Comparison of ENCODE assay signal across 17 cellular contexts in the genomic region with DNA sequence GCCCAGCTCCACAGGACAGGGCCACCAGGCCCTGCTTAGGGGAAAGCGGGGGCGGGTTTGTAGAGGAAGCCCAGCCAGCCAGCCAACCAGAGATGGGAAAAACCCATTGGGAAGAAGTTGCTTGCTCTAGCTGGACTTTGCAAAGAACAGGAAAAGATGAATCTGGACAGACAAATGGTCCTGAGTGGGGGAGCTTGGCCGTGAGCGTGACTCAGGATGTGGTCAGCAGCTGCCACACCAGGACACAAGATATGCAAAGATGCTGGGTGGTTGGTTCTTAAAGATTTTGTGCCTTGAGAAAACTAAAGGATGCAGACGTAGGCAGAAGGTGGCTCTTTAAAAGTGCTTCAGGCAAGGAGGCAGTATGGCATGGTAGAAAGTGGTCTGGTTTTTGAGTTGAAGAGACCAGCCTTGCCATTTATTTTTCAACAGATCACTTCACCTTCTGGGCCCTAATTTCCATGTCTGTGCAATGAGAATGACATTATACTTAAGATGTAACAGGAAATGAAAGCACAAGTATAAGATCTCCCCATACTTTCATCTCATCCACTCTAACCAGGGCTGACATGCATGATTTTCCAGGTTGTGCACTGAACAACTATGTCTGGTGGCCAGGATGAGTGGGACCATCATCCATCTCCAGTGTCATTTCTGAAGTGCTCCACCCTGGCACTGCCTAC. TPM values are rescaled to one million over a fixed set of nuclear protein-coding genes. Genes with fewer than 3 reads are reported as not detected.
DNase-seq lines count a peak whose midpoint lies in the region; TF ChIP-seq lines count a peak whose summit lies in the region.
"Had no signal": no experiment of that assay in that cellular context is flagged by ENCODE, and none has a peak within 500 bp of the region (broad histone marks: within the 10 kb centered on the region; RNA-seq: fewer than 3 reads in every experiment).

No MANE protein-coding gene starts in this region.

- TF ChIP-seq CTCF in AG10803 (conservative IDR thresholded peaks at IDR 0.05; ENCODE audit: low read length): no peak

- no peak overlapping the region for H4K91ac ChIP-seq in trophoblast cell (ENCODE audit: low read depth, low read length)

- no peaks in the 10 kb centered on the region for H3K27me3 ChIP-seq in trophoblast cell (ENCODE audit: insufficient read depth, low read length)
- H3K27me3 ChIP-seq: ascending aorta, upper lobe of left lung had no signal

- no peak overlapping the region for H3K18ac ChIP-seq in trophoblast cell (ENCODE audit: low read length)

- H3K9me3 ChIP-seq in trophoblast cell (ENCODE audit: insufficient read depth, low read depth, low read length): no peaks in the 10 kb centered on the region
- H3K9me3 ChIP-seq: ascending aorta, upper lobe of left lung had no signal

- H2BK5ac ChIP-seq in trophoblast cell (ENCODE audit: low read depth, low read length, poor library complexity): no peak overlapping the region

- H3K4me2 ChIP-seq in trophoblast cell (ENCODE audit: low read length): no peak overlapping the region

- H3K4me1 ChIP-seq in trophoblast cell (ENCODE audit: control insufficient read depth in 1 of 2, insufficient read depth in 2 of 2, low read length in 2 of 2): peaks cover 2 to 4% of the 10 kb centered on the region in 2 experiments
- H3K4me1 ChIP-seq: ascending aorta had no signal

- H2BK120ac ChIP-seq in trophoblast cell (ENCODE audit: insufficient read depth, low read length, poor library complexity): no peak overlapping the region

- no peaks in the 10 kb centered on the region for H3K79me2 ChIP-seq in trophoblast cell (ENCODE audit: control insufficient read depth, insufficient read depth, low read length, poor library complexity)

- no peak overlapping the region for H3K9ac ChIP-seq in trophoblast cell (ENCODE audit: low read length)

- no peaks in the 10 kb centered on the region for H3K36me3 ChIP-seq in trophoblast cell (ENCODE audit: control insufficient read depth in 1 of 2, insufficient read depth in 2 of 2, low read length in 2 of 2)
- H3K36me3 ChIP-seq: ascending aorta, upper lobe of left lung had no signal

- H2AK5ac ChIP-seq in trophoblast cell (ENCODE audit: low read length): no peak overlapping the region

- H3K27ac ChIP-seq in trophoblast cell (ENCODE audit: low read depth, low read length): no peak overlapping the region
- H3K27ac ChIP-seq: ascending aorta, upper lobe of left lung had no signal

- no peak overlapping the region for H3K4ac ChIP-seq in trophoblast cell (ENCODE audit: low read depth, low read length)

- no peak overlapping the region for H4K12ac ChIP-seq in trophoblast cell (ENCODE audit: low read depth, low read length)

- H3K4me3 ChIP-seq in AG10803 (ENCODE audit: low read length) (no peak overlapping the region), trophoblast cell (ENCODE audit: low read depth, low read length) (no peak overlapping the region)
- H3K4me3 ChIP-seq: ascending aorta, upper lobe of left lung had no signal

- no peak overlapping the region for H2AFZ ChIP-seq in trophoblast cell (ENCODE audit: insufficient read depth, low read length, poor library complexity)

- H3K79me1 ChIP-seq in trophoblast cell (ENCODE audit: low read length): no peaks in the 10 kb centered on the region

- no peak overlapping the region for H3K14ac ChIP-seq in trophoblast cell (ENCODE audit: low read length)

- H4K8ac ChIP-seq in trophoblast cell (ENCODE audit: low read depth, low read length): no peak overlapping the region

- no CpG with 5 or more reads among the region's 5 CpGs for WGBS in trophoblast cell (ENCODE audit: extremely low coverage, insufficient coverage, insufficient read length)

- DNase-seq in AG10803 (ENCODE audit: low read depth): peak; percentile 66
- peak; percentile 72 for DNase-seq in HT1080 (ENCODE audit: low read depth)
- peak; percentile 76 for DNase-seq in amniotic epithelial cell (ENCODE audit: low read depth)
- peak; percentile 71 for DNase-seq in hepatic stellate cell (ENCODE audit: low spot score)
- DNase-seq in trophoblast cell: no peak
- DNase-seq in AML-193 (lab: John Stamatoyannopoulos, UW): no peak
- DNase-seq in D341Med (ENCODE audit: low spot score): no peak
- DNase-seq in DMS114 treated with DMSO at 0.1 percent for 48 hours (lab: John Stamatoyannopoulos, UW; ENCODE audit: unreplicated experiment): no peak
- DNase-seq: activated CD4-positive, alpha-beta T cell treated with anti-CD3 and anti-CD28 coated beads, Interleukin-2, amount 50 U/mL, for 1 hour; effector memory CD8-positive, alpha-beta T cell; H9; kidney glomerular epithelial cell; naive thymus-derived CD4-positive, alpha-beta T cell; stimulated activated CD4-positive, alpha-beta T cell treated with anti-CD3 and anti-CD28 coated beads, Interleukin-1b, Interleukin-23, amount 100 ng/mL, for 48 hours; upper lobe of left lung had no signal

- no peak overlapping the region for H2BK12ac ChIP-seq in trophoblast cell (ENCODE audit: low read length)

- H3K23ac ChIP-seq in trophoblast cell (ENCODE audit: low read length): no peak overlapping the region

RNA-seq across cellular contexts. Expression of gene HEATR6, which starts 27.8 kb away (rescaled TPM):
- total RNA-seq in HT1080 (2014; rRNA removed; shearing (Covaris generic)): 18.0 and 24.1 TPM in 2 replicates
- 15.8 TPM in 2 replicates for polyA plus RNA-seq in HT1080 (2015; cell fraction: cytosol; rRNA removed)
- 65.3 and 69.2 TPM in 2 replicates for polyA plus RNA-seq in HT1080 (2015; cell fraction: nucleus; rRNA removed)
- 9.4 and 9.7 TPM in 2 replicates for polyA plus RNA-seq in trophoblast cell (2013)

RNA-seq across cellular contexts. Expression of gene CA4, which starts 43.3 kb away (rescaled TPM):
- not detected in 2 replicates for total RNA-seq in HT1080 (2014; rRNA removed; shearing (Covaris generic))
- not detected in 2 replicates for polyA plus RNA-seq in HT1080 (2015; cell fraction: cytosol; rRNA removed)
- polyA plus RNA-seq in HT1080 (2015; cell fraction: nucleus; rRNA removed): not detected in 2 replicates
- 0.14 and 0.27 TPM in 2 replicates for polyA plus RNA-seq in trophoblast cell (2013)
- total RNA-seq: activated T-helper 17 cell treated with anti-CD3 and anti-CD28 coated beads, Interleukin-2, amount 50 U/mL, for 72 hours; naive thymus-derived CD4-positive, alpha-beta T cell had no signal
- polyA plus RNA-seq: naive thymus-derived CD4-positive, alpha-beta T cell had no signal

Comparison
In these comparisons a context has a peak if more than half of its experiments do, and no peak if none do; other contexts are left out.
1. DNase-seq: peak in AG10803 (single experiment), HT1080 (single experiment), amniotic epithelial cell (single experiment) and hepatic stellate cell (single experiment); none in trophoblast cell (0 of 2), AML-193 (0 of 2), D341Med (single experiment) and DMS114 treated with DMSO at 0.1 percent for 48 hours (single experiment).